ENCODE assay signal across 1 cellular context in the genomic region with DNA sequence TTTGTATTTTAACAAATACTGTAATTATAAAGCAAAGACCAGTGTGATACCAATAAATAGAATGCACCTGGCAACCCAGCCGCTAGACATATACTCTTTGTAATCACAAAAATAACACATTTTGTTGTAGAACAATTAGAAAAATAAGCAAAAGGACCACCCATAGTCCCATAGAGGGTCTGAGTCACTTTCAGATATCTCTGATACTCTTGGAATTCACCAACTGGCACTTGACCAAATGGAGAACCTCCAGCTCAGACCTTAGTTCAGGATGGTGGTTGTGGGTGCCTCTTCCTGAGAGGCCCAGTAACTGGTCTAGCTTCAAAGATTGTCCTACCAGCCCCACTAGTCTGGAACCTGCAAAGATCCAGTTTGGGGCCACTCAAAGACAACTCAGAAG.
TF ChIP-seq lines count a peak whose summit lies in the region.

No MANE protein-coding gene starts in this region.

TF ChIP-seq in GM12878, 131 proteins besides CTCF, POLR2A, EP300 and RAD21:
- TF ChIP-seq, protein P1, sequence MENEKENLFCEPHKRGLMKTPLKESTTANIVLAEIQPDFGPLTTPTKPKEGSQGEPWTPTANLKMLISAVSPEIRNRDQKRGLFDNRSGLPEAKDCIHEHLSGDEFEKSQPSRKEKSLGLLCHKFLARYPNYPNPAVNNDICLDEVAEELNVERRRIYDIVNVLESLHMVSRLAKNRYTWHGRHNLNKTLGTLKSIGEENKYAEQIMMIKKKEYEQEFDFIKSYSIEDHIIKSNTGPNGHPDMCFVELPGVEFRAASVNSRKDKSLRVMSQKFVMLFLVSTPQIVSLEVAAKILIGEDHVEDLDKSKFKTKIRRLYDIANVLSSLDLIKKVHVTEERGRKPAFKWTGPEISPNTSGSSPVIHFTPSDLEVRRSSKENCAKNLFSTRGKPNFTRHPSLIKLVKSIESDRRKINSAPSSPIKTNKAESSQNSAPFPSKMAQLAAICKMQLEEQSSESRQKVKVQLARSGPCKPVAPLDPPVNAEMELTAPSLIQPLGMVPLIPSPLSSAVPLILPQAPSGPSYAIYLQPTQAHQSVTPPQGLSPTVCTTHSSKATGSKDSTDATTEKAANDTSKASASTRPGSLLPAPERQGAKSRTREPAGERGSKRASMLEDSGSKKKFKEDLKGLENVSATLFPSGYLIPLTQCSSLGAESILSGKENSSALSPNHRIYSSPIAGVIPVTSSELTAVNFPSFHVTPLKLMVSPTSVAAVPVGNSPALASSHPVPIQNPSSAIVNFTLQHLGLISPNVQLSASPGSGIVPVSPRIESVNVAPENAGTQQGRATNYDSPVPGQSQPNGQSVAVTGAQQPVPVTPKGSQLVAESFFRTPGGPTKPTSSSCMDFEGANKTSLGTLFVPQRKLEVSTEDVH (IDR thresholded peaks at IDR 0.05; ENCODE audit: low read depth, partially characterized antibody) = no peak
- TF ChIP-seq ASH2L (IDR thresholded peaks at IDR 0.05; ENCODE audit: borderline replicate concordance, low read depth) (no peak), STAT3 (IDR thresholded peaks at IDR 0.05; ENCODE audit: low read depth, low read length) (no peak), TBL1XR1 (IDR thresholded peaks at IDR 0.05; ENCODE audit: low read depth, low read length) (no peak)
